8 cellular contexts compared by ENCODE assay signal in genomic region chr6:18387061-18387721, GRCh38. TPM values are rescaled to one million over a fixed set of nuclear protein-coding genes. Genes with fewer than 3 reads are reported as not detected.
DNase-seq lines count a peak whose midpoint lies in the region; ATAC-seq, FAIRE-seq and TF ChIP-seq lines count a peak whose summit lies in the region.

Gene RNF144B, plus strand, starts transcription at chr6:18387350. Its CDS starts 12,185 bp downstream, at chr6:18399535.

- no peaks in the 10 kb centered on the region for H3K27me3 ChIP-seq in left lung

- H3K36me3 Mint-ChIP-seq in dendritic cell treated with granulocyte-macrophage colony-stimulating factor and Interleukin-4, amounts not matched to agents 40 ng/mL and 50 ng/mL, for 4 days (ENCODE audit: low read depth): peaks cover 43% of the 10 kb centered on the region

- H3K27ac ChIP-seq in left lung: peak within 1 kb of the TSS; percentile 77 to 91

- DNase-seq in AG09309 (ENCODE audit: low read depth): no peak
- peak; percentile 20 for DNase-seq in GM19239 (ENCODE audit: insufficient read length, low spot score)
- peak; percentile 86 for DNase-seq in NCI-H510A treated with DMSO at 0.1 percent for 48 hours (lab: John Stamatoyannopoulos, UW)
- DNase-seq in activated CD4-positive, alpha-beta T cell treated with anti-CD3 and anti-CD28 coated beads, Interleukin-2, amount 50 U/mL, for 1 hour: peak; percentile 52
- peak; percentile 93 to 98 for DNase-seq in left lung
- peak; percentile 52 to 58 for DNase-seq in stimulated activated CD4-positive, alpha-beta T cell treated with anti-CD3 and anti-CD28 coated beads, Interleukin-2, amount 100 ng/mL, for 48 hours

- no peaks in the 10 kb centered on the region for H3K9me3 ChIP-seq in left lung

- H3K4me1 Mint-ChIP-seq in dendritic cell treated with granulocyte-macrophage colony-stimulating factor and Interleukin-4, amounts not matched to agents 40 ng/mL and 50 ng/mL, for 4 days (ENCODE audit: low read depth): peaks cover 38% of the 10 kb centered on the region

- H3K4me1 ChIP-seq in left lung: peaks cover 16 to 46% of the 10 kb centered on the region in 2 donors

- TF ChIP-seq CTCF in AG09309 (IDR thresholded peaks at IDR 0.05; ENCODE audit: control insufficient read depth, insufficient read depth, low read depth, low read length, missing control alignments): no peak
- peak in 1 of 2 donors; percentile 11 for TF ChIP-seq CTCF in left lung (IDR thresholded peaks at IDR 0.05)

- H3K4me3 ChIP-seq in AG09309 (ENCODE audit: control insufficient read depth, low read depth, low read length) (peak within 1 kb of the TSS; percentile 58), left lung (peak within 1 kb of the TSS; percentile 42 to 61)

- H3K27me3 Mint-ChIP-seq in dendritic cell treated with granulocyte-macrophage colony-stimulating factor and Interleukin-4, amounts not matched to agents 40 ng/mL and 50 ng/mL, for 4 days: no peaks in the 10 kb centered on the region

- ATAC-seq in HG03439 (IDR thresholded peaks at IDR 0.05; ENCODE audit: unreplicated experiment) (peak; percentile 82), left lung (peak; percentile 94)

- FAIRE-seq in GM19239 (lab: Jason Lieb, UNC): peak; percentile 54

- intact Hi-C loops in dendritic cell treated with granulocyte-macrophage colony-stimulating factor and Interleukin-4, amounts not matched to agents 40 ng/mL and 50 ng/mL, for 4 days (cut with micrococcal nuclease): loop anchor here (5.0 to 10.0 kb wide), 3 partner anchors 40 to 122 kb away; partner anchors contain the start of gene DEK
- intact Hi-C loops in left lung (cut with DNase I): no loop called here

- peak within 1 kb of the TSS; percentile 89 for H3K27ac Mint-ChIP-seq in dendritic cell treated with granulocyte-macrophage colony-stimulating factor and Interleukin-4, amounts not matched to agents 40 ng/mL and 50 ng/mL, for 4 days

- H3K9me3 Mint-ChIP-seq in dendritic cell treated with granulocyte-macrophage colony-stimulating factor and Interleukin-4, amounts not matched to agents 40 ng/mL and 50 ng/mL, for 4 days: no peaks in the 10 kb centered on the region

- H3K36me3 ChIP-seq in left lung: peaks cover 0 to 8% of the 10 kb centered on the region in 2 donors

- peak within 1 kb of the TSS; percentile 94 for H3K4me3 Mint-ChIP-seq in dendritic cell treated with granulocyte-macrophage colony-stimulating factor and Interleukin-4, amounts not matched to agents 40 ng/mL and 50 ng/mL, for 4 days

RNA-seq across cellular contexts. Expression of gene RNF144B, which starts in this region (rescaled TPM):
- total RNA-seq in left lung: 10 to 100 TPM; 60.4 to 74.8 TPM
